ENCODE assay signal across 8 cellular contexts in genomic region chr5:160008529-160008876, GRCh38. TPM values are rescaled to one million over a fixed set of nuclear protein-coding genes. Genes with fewer than 3 reads are reported as not detected.
DNase-seq lines count a peak whose midpoint lies in the region; ATAC-seq and TF ChIP-seq lines count a peak whose summit lies in the region.
"Not testable (repeated sequence)": the region's sequence is repeated elsewhere in the genome, so short reads cannot be mapped to it uniquely, and the experiment has no call there.

No MANE protein-coding gene starts in this region.

- 93% methylated on average over 14 of the region's 14 CpGs for WGBS in SK-N-SH (ENCODE audit: low lambda C conversion rate)

- H3K79me2 ChIP-seq in SK-N-SH (ENCODE audit: insufficient read depth): peaks cover 45% of the 10 kb centered on the region

- CTCF ChIA-PET in AG04450 (lab: Charles Lee) (interaction anchor here (1.1 to 5.5 kb wide), 2 partner anchors 13 to 21 kb away, joined by 3 to 60 read pairs; no protein-coding TSS in a partner anchor), SK-N-SH (lab: Yijun Ruan, JAX) (interaction anchor here (1.0 to 3.1 kb wide), 7 partner anchors 13 to 431 kb away, joined by 3 to 19 read pairs (median 3); no protein-coding TSS in a partner anchor)

- H3K27me3 ChIP-seq in AG04450 (ENCODE audit: control insufficient read depth, insufficient read depth, low read length); SK-N-SH (ENCODE audit: insufficient read depth); breast epithelium; right atrium auricular region: not testable (repeated sequence)

- H3K27me3 Mint-ChIP-seq in nephron progenitor cell (ENCODE audit: low read depth, poor library complexity); stimulated activated memory B cell treated with anti-CD40 and anti-IgM and Interleukin-4, amounts not matched to agents 10 μg/mL and 1 μg/mL and 100 μg/mL, for 72 hours: not testable (repeated sequence)

- not testable (repeated sequence) for H3K9me3 Mint-ChIP-seq in nephron progenitor cell; stimulated activated memory B cell treated with anti-CD40 and anti-IgM and Interleukin-4, amounts not matched to agents 10 μg/mL and 1 μg/mL and 100 μg/mL, for 72 hours

- ATAC-seq in GM19452 (IDR thresholded peaks at IDR 0.05; ENCODE audit: unreplicated experiment): peak; percentile 6
- peak; percentile 10 for ATAC-seq in HG03439 (IDR thresholded peaks at IDR 0.05; ENCODE audit: unreplicated experiment)
- not testable (repeated sequence) for ATAC-seq in stimulated activated memory B cell treated with anti-CD40 and anti-IgM and Interleukin-4, amounts not matched to agents 10 μg/mL and 1 μg/mL and 100 μg/mL, for 72 hours

- not testable (repeated sequence) for H4K20me1 ChIP-seq in SK-N-SH (ENCODE audit: insufficient read depth)

- not testable (repeated sequence) for H3K9me3 ChIP-seq in AG04450 (ENCODE audit: control insufficient read depth, insufficient read depth, low read length); SK-N-SH; breast epithelium; right atrium auricular region

- POLR2A ChIA-PET in AG04450 (lab: Yijun Ruan, JAX) (interaction anchor here (0.6 to 1.4 kb wide), 3 partner anchors 12 to 13 kb away, joined by 3 to 4 read pairs (median 3); no protein-coding TSS in a partner anchor), SK-N-SH (lab: Yijun Ruan, JAX) (interaction anchor here (1.0 kb wide), 1 partner anchor 406 kb away, joined by 3 read pairs; no protein-coding TSS in a partner anchor)

- peak overlapping the region; percentile 99 for H2AFZ ChIP-seq in SK-N-SH (ENCODE audit: low read depth)

- H3K9me2 ChIP-seq in SK-N-SH: not testable (repeated sequence)

- intact Hi-C loops in breast epithelium (cut with DNase I; ENCODE audit: low total_unique reads): not testable (repeated sequence)

- not testable (repeated sequence) for H3K27ac Mint-ChIP-seq in nephron progenitor cell
- H3K27ac Mint-ChIP-seq in stimulated activated memory B cell treated with anti-CD40 and anti-IgM and Interleukin-4, amounts not matched to agents 10 μg/mL and 1 μg/mL and 100 μg/mL, for 72 hours: peak overlapping the region; percentile 91

- not testable (repeated sequence) for H3K4me2 ChIP-seq in SK-N-SH

- H3K36me3 Mint-ChIP-seq in nephron progenitor cell (ENCODE audit: low read depth): peaks cover 31% of the 10 kb centered on the region
- H3K36me3 Mint-ChIP-seq in stimulated activated memory B cell treated with anti-CD40 and anti-IgM and Interleukin-4, amounts not matched to agents 10 μg/mL and 1 μg/mL and 100 μg/mL, for 72 hours: peaks cover 16% of the 10 kb centered on the region

- not testable (repeated sequence) for H3F3A ChIP-seq in SK-N-SH (replicated peaks; ENCODE audit: insufficient read depth)

- H3K4me1 ChIP-seq in SK-N-SH (ENCODE audit: control insufficient read depth in 1 of 2, insufficient read depth in 2 of 2, low read depth in 1 of 2, low read length in 1 of 2): peaks cover 9 to 15% of the 10 kb centered on the region in 2 experiments; a peak in 3 of 4 replicates
- H3K4me1 ChIP-seq in breast epithelium: not testable (repeated sequence)
- H3K4me1 ChIP-seq in right atrium auricular region: peaks cover 0 to 23% of the 10 kb centered on the region in 2 donors

- H3K4me3 Mint-ChIP-seq in nephron progenitor cell: peak overlapping the region; percentile 96
- H3K4me3 Mint-ChIP-seq in stimulated activated memory B cell treated with anti-CD40 and anti-IgM and Interleukin-4, amounts not matched to agents 10 μg/mL and 1 μg/mL and 100 μg/mL, for 72 hours: peak overlapping the region; percentile 4

- not testable (repeated sequence) for TF ChIP-seq CTCF in AG04450 (IDR thresholded peaks at IDR 0.05; ENCODE audit: low read depth, low read length); SK-N-SH (IDR thresholded peaks at IDR 0.05); breast epithelium (IDR thresholded peaks at IDR 0.05); right atrium auricular region (IDR thresholded peaks at IDR 0.05); nephron progenitor cell (IDR thresholded peaks at IDR 0.05)

- DNase-seq in AG04450 (ENCODE audit: low read depth, low spot score); SK-N-SH; breast epithelium (ENCODE audit: low spot score in 2 of 2); right atrium auricular region (ENCODE audit: low spot score): not testable (repeated sequence)
- peak; percentile 4 for DNase-seq in nephron progenitor cell

- H3K4me1 Mint-ChIP-seq in nephron progenitor cell: peaks cover 42% of the 10 kb centered on the region
- peaks cover 24% of the 10 kb centered on the region for H3K4me1 Mint-ChIP-seq in stimulated activated memory B cell treated with anti-CD40 and anti-IgM and Interleukin-4, amounts not matched to agents 10 μg/mL and 1 μg/mL and 100 μg/mL, for 72 hours

- TF ChIP-seq RAD21 in SK-N-SH (IDR thresholded peaks at IDR 0.05; ENCODE audit: low read length): not testable (repeated sequence)

- H3K9ac ChIP-seq in SK-N-SH: not testable (repeated sequence)

- H3K36me3 ChIP-seq in SK-N-SH (replicated peaks in 1 of 2; ENCODE audit: control insufficient read depth in 1 of 2, insufficient read depth in 2 of 2, low read length in 1 of 2): peaks cover 24 to 31% of the 10 kb centered on the region in 2 experiments
- H3K36me3 ChIP-seq in breast epithelium: not testable (repeated sequence)
- peaks cover 12% of the 10 kb centered on the region for H3K36me3 ChIP-seq in right atrium auricular region

- not testable (repeated sequence) for TF ChIP-seq POLR2A in breast epithelium (IDR thresholded peaks at IDR 0.05)

- TF ChIP-seq EP300 in SK-N-SH (IDR thresholded peaks at IDR 0.05; ENCODE audit: borderline replicate concordance in 1 of 2, low read depth in 1 of 2, low read length in 1 of 2): not testable (repeated sequence)

- 0 out of 2 replicates have a peak overlapping the region, but pooled peaks have one; percentile 81 for H3K4me3 ChIP-seq in AG04450 (ENCODE audit: low read depth, low read length)
- not testable (repeated sequence) for H3K4me3 ChIP-seq in SK-N-SH (ENCODE audit: low read depth in 2 of 2, low read length in 1 of 2)
- H3K4me3 ChIP-seq in breast epithelium: peak overlapping the region; percentile 73 to 84 (median 79)
- peak overlapping the region; percentile 70 to 75 for H3K4me3 ChIP-seq in right atrium auricular region

- not testable (repeated sequence) for H3K27ac ChIP-seq in AG04450 (ENCODE audit: low read depth, low read length); SK-N-SH (ENCODE audit: low read depth in 2 of 2, low read length in 1 of 2)
- peak overlapping the region in 1 of 2 donors; percentile 87 for H3K27ac ChIP-seq in breast epithelium
- peak overlapping the region; percentile 79 to 84 for H3K27ac ChIP-seq in right atrium auricular region

RNA-seq across cellular contexts. Expression of gene TTC1, which starts 0.4 kb away (rescaled TPM):
- 44.5 and 53.7 TPM in 2 replicates for polyA plus RNA-seq in AG04450 (2011; rRNA removed)
- 26.8 and 27.4 TPM in 2 replicates for polyA minus RNA-seq in AG04450 (2011; rRNA and poly(A)+ RNA removed)
- polyA plus RNA-seq in SK-N-SH (2012; rRNA removed): 37.0 and 42.1 TPM in 2 replicates
- polyA plus RNA-seq in SK-N-SH (2012; cell fraction: cytosol; rRNA removed): 47.8 and 64.8 TPM in 2 replicates
- polyA plus RNA-seq in SK-N-SH (2012; cell fraction: nucleus; rRNA removed): 23.2 and 23.4 TPM in 2 replicates
- total RNA-seq in breast epithelium: 10 to 100 TPM; 36.3 to 45.2 (median 41.0) TPM
- total RNA-seq in right atrium auricular region: 10 to 100 TPM; 51.2 to 77.0 TPM
